ENCODE assay signal across 28 cellular contexts in genomic region chr18:20988726-20989125, GRCh38.
DNase-seq lines count a peak whose midpoint lies in the region; ATAC-seq, FAIRE-seq and TF ChIP-seq lines count a peak whose summit lies in the region.
"Had no signal": no experiment of that assay in that cellular context is flagged by ENCODE, and none has a peak within 500 bp of the region (broad histone marks: within the 10 kb centered on the region; RNA-seq: fewer than 3 reads in every experiment).

No MANE protein-coding gene starts in this region.

- POLR2A ChIA-PET in MCF 10A (lab: Yijun Ruan, JAX) = interaction anchor here (0.8 to 1.0 kb wide), 3 partner anchors 19 to 123 kb away, joined by 3 read pairs; partner anchors contain the start of gene ROCK1

- no peaks in the 10 kb centered on the region for H3K9me3 Mint-ChIP-seq in MCF 10A (ENCODE audit: unreplicated experiment)
- H3K9me3 Mint-ChIP-seq: CD14-positive monocyte, GM23338, H9, HFFc6 had no signal

- peak in 3 of 4 donors; percentile 48 to 78 (median 57) for ATAC-seq in pancreas
- ATAC-seq: GM12878, GM23338, PC-3 had no signal

- peak; percentile 91 for FAIRE-seq in islet of Langerhans (lab: Jason Lieb, UNC)
- peak; percentile 37 for FAIRE-seq in pancreas (lab: Jason Lieb, UNC)
- FAIRE-seq: GM12878 had no signal

- no peak overlapping the region for H3K4me3 Mint-ChIP-seq in MCF 10A (ENCODE audit: unreplicated experiment)
- H3K4me3 Mint-ChIP-seq: CD14-positive monocyte, GM23338, H9, HFFc6 had no signal

- no peaks in the 10 kb centered on the region for H3K27me3 Mint-ChIP-seq in MCF 10A (ENCODE audit: insufficient read depth, unreplicated experiment)

- H3K27ac ChIP-seq in pancreas = no peak overlapping the region

- intact Hi-C loops in pancreas (cut with DNase I) = no loop called here
- intact Hi-C loops in MCF 10A (cut with micrococcal nuclease) = no loop called here

- H3K9me3 ChIP-seq in pancreas (no peaks in the 10 kb centered on the region), HAP-1 (no peaks in the 10 kb centered on the region)
- H3K9me3 ChIP-seq: BE2C, SK-N-SH had no signal

- WGBS in pancreas, 2 donors = 48 to 51% methylated on average over 3 of the region's 3 CpGs

- no peak overlapping the region for H3K27ac Mint-ChIP-seq in MCF 10A (ENCODE audit: low read depth, unreplicated experiment)
- H3K27ac Mint-ChIP-seq: GM23338, H9 had no signal

- H3K27me3 ChIP-seq in pancreas = no peaks in the 10 kb centered on the region
- H3K27me3 ChIP-seq in HAP-1 (ENCODE audit: low read depth) = no peaks in the 10 kb centered on the region
- H3K27me3 ChIP-seq: BE2C had no signal

- H3K4me3 ChIP-seq in pancreas (no peak overlapping the region), HAP-1 (no peak overlapping the region)
- H3K4me3 ChIP-seq: GM12878, GM23338 had no signal

- no TSS peak for BruUV-seq in MCF 10A (replicated peaks; lab: Mats Ljungman, UMichigan)

- no peaks in the 10 kb centered on the region for H3K4me1 ChIP-seq in pancreas
- H3K4me1 ChIP-seq in HAP-1 = no peaks in the 10 kb centered on the region
- H3K4me1 ChIP-seq: BE2C had no signal

- DNase-seq in NCI-H82 (lab: John Stamatoyannopoulos, UW) = peak; percentile 50
- DNase-seq in NCI-H82 treated with DMSO at 0.1 percent for 48 hours (lab: John Stamatoyannopoulos, UW; ENCODE audit: unreplicated experiment) = no peak
- peak; percentile 37 for DNase-seq in DMS53 treated with DMSO at 0.1 percent for 48 hours (lab: John Stamatoyannopoulos, UW; ENCODE audit: unreplicated experiment)
- DNase-seq in pancreas = no peak
- DNase-seq in HAP-1 (ENCODE audit: low spot score in 2 of 2) = no peak
- no peak for DNase-seq in midbrain (lab: John Stamatoyannopoulos, UW)
- DNase-seq in MCF 10A (ENCODE audit: unreplicated experiment) = no peak
- DNase-seq: 8988T; ACHN; BE2C; EL; GDM1; H9; HFFc6; KG1; MM.1S; NCI-H1694 treated with DMSO at 0.1 percent for 48 hours; NCI-H2081; NCI-H226; NCI-H510A; NCI-H69; NK-92 treated with Interleukin-12 subunit alpha and Interleukin-12 subunit beta, amount 100 ng/mL, for 24 hours; PC-3; SK-N-SH had no signal

- in situ Hi-C loops in HAP-1 (cut with MboI; ENCODE audit: low sequenced_read_pairs) = no loop called here

- CTCF ChIA-PET in MCF 10A (lab: Yijun Ruan, JAX) = interaction anchor here (0.5 to 1.0 kb wide), 4 partner anchors 10 to 190 kb away, joined by 3 to 6 read pairs (median 4); no protein-coding TSS in a partner anchor

- no peak for TF ChIP-seq CTCF in pancreas (IDR thresholded peaks at IDR 0.05)
- no peak for TF ChIP-seq CTCF in MCF 10A (IDR thresholded peaks at IDR 0.05; ENCODE audit: unreplicated experiment)

- H3K4me1 Mint-ChIP-seq in MCF 10A (ENCODE audit: insufficient read depth, unreplicated experiment) = no peaks in the 10 kb centered on the region
- H3K4me1 Mint-ChIP-seq: CD14-positive monocyte, GM23338, H9 had no signal

- H3K36me3 Mint-ChIP-seq in MCF 10A (ENCODE audit: insufficient read depth, unreplicated experiment) = peaks cover 56% of the 10 kb centered on the region

- H3K36me3 ChIP-seq in pancreas (peaks cover 0 to 37% (median 10%) of the 10 kb centered on the region in 3 donors), HAP-1 (replicated peaks) (no peaks in the 10 kb centered on the region; the same call in none of the 2 replicates)
- H3K36me3 ChIP-seq: BE2C had no signal

Comparison
In these comparisons a context has a peak if more than half of its experiments do, and no peak if none do; other contexts are left out.
1. DNase-seq: peak in NCI-H82 (single experiment) and DMS53 treated with DMSO at 0.1 percent for 48 hours (single experiment); none in NCI-H82 treated with DMSO at 0.1 percent for 48 hours (single experiment), pancreas (0 of 6), HAP-1 (0 of 2), midbrain (single experiment) and MCF 10A (single experiment).